9 cellular contexts compared by ENCODE assay signal in the genomic region with DNA sequence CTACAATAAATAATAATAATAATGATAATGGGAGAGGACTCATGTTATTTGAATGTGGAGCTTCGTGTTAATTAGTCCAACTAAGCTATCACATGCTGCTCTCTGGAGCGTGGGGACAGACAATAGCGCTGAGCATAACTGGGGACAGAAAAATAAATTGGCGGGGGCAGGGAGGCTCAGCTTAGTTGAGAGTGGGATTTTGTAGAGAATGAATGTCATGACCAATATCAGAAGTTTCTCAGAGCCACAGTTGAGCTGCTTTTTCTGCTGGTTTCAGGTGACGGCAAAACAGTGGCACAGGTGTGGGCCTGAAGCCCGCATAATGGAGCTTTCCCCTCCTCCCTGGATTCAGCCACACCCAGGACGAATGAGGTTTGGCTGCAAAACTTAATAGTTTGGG.
DNase-seq lines count a peak whose midpoint lies in the region; ATAC-seq, FAIRE-seq and TF ChIP-seq lines count a peak whose summit lies in the region.
"Had no signal": no experiment of that assay in that cellular context is flagged by ENCODE, and none has a peak within 500 bp of the region (broad histone marks: within the 10 kb centered on the region; RNA-seq: fewer than 3 reads in every experiment).

No MANE protein-coding gene starts in this region.

- no peaks in the 10 kb centered on the region for H3K36me3 ChIP-seq in GM12878 (ENCODE audit: control insufficient read depth in 2 of 2, insufficient read depth in 2 of 2, low read length in 1 of 2)

- peak overlapping the region; percentile 86 for H3K27ac ChIP-seq in GM12878 (ENCODE audit: control insufficient read depth, insufficient read depth)

- H3K79me2 ChIP-seq in GM12878 (ENCODE audit: control insufficient read depth, insufficient read depth, low read length): peaks cover 3% of the 10 kb centered on the region

- no peak for TF ChIP-seq CTCF in GM12878 (IDR thresholded peaks at IDR 0.05 in 2 of 3, conservative IDR thresholded peaks at IDR 0.05 in 1 of 3; ENCODE audit: control insufficient read depth in 2 of 3, extremely low read depth in 1 of 3, insufficient read depth in 1 of 3, low read depth in 3 of 3, low read length in 3 of 3)

- peak; percentile 91 for DNase-seq in GM12878 (ENCODE audit: low read depth, low spot score)
- no peak for DNase-seq in AG08396 (ENCODE audit: low spot score)
- no peak for DNase-seq in NCI-H2081 treated with DMSO at 0.1 percent for 48 hours (lab: John Stamatoyannopoulos, UW)
- DNase-seq in D341Med (ENCODE audit: low spot score): no peak
- DNase-seq: NCI-H524 treated with DMSO at 0.1 percent for 48 hours had no signal

- no TSS peak for BruUV-seq in GM12878 (replicated peaks; lab: Mats Ljungman, UMichigan)

- 0 out of 2 replicates have a peak, but pooled peaks have one; percentile 2 for TF ChIP-seq POLR2A in GM12878 (IDR thresholded peaks at IDR 0.05; ENCODE audit: low read depth, low read length)

- peak; percentile 79 for FAIRE-seq in GM12878 (lab: Jason Lieb, UNC)

- H3K4me1 ChIP-seq in GM12878 (ENCODE audit: control insufficient read depth, insufficient read depth, low read length): peaks cover 59% of the 10 kb centered on the region

- TF ChIP-seq EP300 in GM12878 (IDR thresholded peaks at IDR 0.05; ENCODE audit: borderline replicate concordance in 1 of 2, control insufficient read depth in 1 of 2, low read depth in 2 of 2, low read length in 2 of 2): peak; percentile 65 to 80

- peaks cover 8% of the 10 kb centered on the region for H3K9me3 ChIP-seq in GM12878 (replicated peaks; ENCODE audit: control insufficient read depth, insufficient read depth, low read length)

- no peaks in the 10 kb centered on the region for H4K20me1 ChIP-seq in GM12878 (ENCODE audit: control insufficient read depth, insufficient read depth)

- CTCF ChIA-PET in GM12878 (lab: Yijun Ruan, JAX): interaction anchor here (0.9 to 2.7 kb wide), 14 partner anchors 9 to 593 kb away, joined by 3 to 21 read pairs (median 6); no protein-coding TSS in a partner anchor

- RAD21 ChIA-PET in GM12878 (lab: Charles Lee; ENCODE audit: unreplicated experiment): interaction anchor here (0.7 to 4.3 kb wide), 33 partner anchors 9 to 534 kb away, joined by 3 to 62 read pairs (median 7); partner anchors contain the start of gene SP140L

- ATAC-seq in GM18499 (IDR thresholded peaks at IDR 0.05; ENCODE audit: insufficient read depth, unreplicated experiment) (peak; percentile 46), GM21367 (IDR thresholded peaks at IDR 0.05; ENCODE audit: unreplicated experiment) (peak; percentile 61), HG03108 (IDR thresholded peaks at IDR 0.05; ENCODE audit: unreplicated experiment) (peak; percentile 77), GM12878 (peak; percentile 80), SK-N-SH treated with all-trans-retinoic acid at 6 μM for 48 hours (no peak)

- peak overlapping the region; percentile 90 for H3K4me2 ChIP-seq in GM12878 (ENCODE audit: control insufficient read depth, insufficient read depth)

- POLR2A ChIA-PET in GM12878 (lab: Charles Lee): interaction anchor here (0.8 to 2.4 kb wide), 16 partner anchors 9 to 399 kb away, joined by 3 to 41 read pairs (median 6); partner anchors contain the start of genes SP110 and SP140

- peak overlapping the region; percentile 51 for H3K9ac ChIP-seq in GM12878 (ENCODE audit: control insufficient read depth, insufficient read depth, low read length)

- H3K4me3 ChIP-seq in GM12878: peak overlapping the region; percentile 32; the same call in 1 of the 2 replicates

- H2AFZ ChIP-seq in GM12878 (ENCODE audit: control insufficient read depth, low read depth, low read length): no peak overlapping the region

- TF ChIP-seq RAD21 in GM12878 (IDR thresholded peaks at IDR 0.05; ENCODE audit: insufficient read depth, low read depth, low read length): peak; percentile 35; the same call in 1 of the 2 replicates

- H3K27me3 ChIP-seq in GM12878 (replicated peaks in 1 of 2; ENCODE audit: control insufficient read depth in 2 of 2, insufficient read depth in 2 of 2, low read length in 1 of 2): no peaks in the 10 kb centered on the region

- in situ Hi-C loops in GM12878 (cut with MboI): loop anchor here (5.0 kb wide), 1 partner anchor 394 kb away; no protein-coding TSS in a partner anchor

- intact Hi-C loops in GM12878 (cut with micrococcal nuclease; ENCODE audit: unreplicated experiment): loop anchor here (1.0 to 5.0 kb wide), 5 partner anchors 12 to 397 kb away; no protein-coding TSS in a partner anchor

- SMC1A ChIA-PET in GM12878 (lab: Charles Lee; ENCODE audit: uncharacterized antibody, unreplicated experiment): interaction anchor here (0.7 to 6.4 kb wide), 30 partner anchors 9 to 399 kb away, joined by 3 to 82 read pairs (median 5); partner anchors contain the start of gene SP100

- WGBS in GM12878 (ENCODE audit: insufficient coverage, insufficient replicate concordance, low lambda C conversion rate, missing lambda C conversion rate): 3% methylated on average over 7 of the region's 7 CpGs

TF ChIP-seq in GM12878, 131 proteins besides CTCF, POLR2A, EP300 and RAD21 (continues in another document):
- TF ChIP-seq SRF (IDR thresholded peaks at IDR 0.05; ENCODE audit: low read depth in 2 of 2, low read length in 2 of 2) (no peak), NR2F1 (conservative IDR thresholded peaks at IDR 0.05) (peak; percentile 41), ATF3 (IDR thresholded peaks at IDR 0.05; ENCODE audit: borderline replicate concordance, extremely low read depth, low read depth, low read length) (no peak), POU2F2 (IDR thresholded peaks at IDR 0.05; ENCODE audit: borderline replicate concordance, low read depth, low read length) (peak; percentile 68; the same call in 1 of the 3 replicates), EED (IDR thresholded peaks at IDR 0.05; ENCODE audit: low read depth) (peak; percentile 97), TAF1 (IDR thresholded peaks at IDR 0.05; ENCODE audit: borderline replicate concordance, low read depth, low read length) (no peak; the same call in 1 of the 2 replicates), RUNX3 (IDR thresholded peaks at IDR 0.05; ENCODE audit: low read length) (peak; percentile 83), PAX5 (IDR thresholded peaks at IDR 0.05; ENCODE audit: borderline replicate concordance, low read depth, low read length) (peak; percentile 88), MXI1 (IDR thresholded peaks at IDR 0.05; ENCODE audit: low read depth, low read length) (no peak), BACH1 (IDR thresholded peaks at IDR 0.05; ENCODE audit: borderline replicate concordance) (peak; percentile 73; the same call in 1 of the 2 replicates), RELA (IDR thresholded peaks at IDR 0.05; ENCODE audit: borderline replicate concordance, partially characterized antibody) (no peak), HCFC1 (IDR thresholded peaks at IDR 0.05; ENCODE audit: low read length) (no peak), BCL11A (IDR thresholded peaks at IDR 0.05; ENCODE audit: low read depth, low read length) (peak; percentile 85), CREM (IDR thresholded peaks at IDR 0.05; ENCODE audit: low read depth) (peak; percentile 88), CHD2 (IDR thresholded peaks at IDR 0.05; ENCODE audit: borderline replicate concordance, low read depth, low read length) (peak; percentile 55; the same call in 1 of the 2 replicates), YBX1 (IDR thresholded peaks at IDR 0.05) (no peak), RBBP5 (conservative IDR thresholded peaks at IDR 0.05) (no peak)

TF ChIP-seq in SK-N-SH treated with all-trans-retinoic acid at 6 μM for 48 hours, 23 proteins besides CTCF, POLR2A, EP300 and RAD21:
- no peak for TF ChIP-seq POU6F1 (CRISPR knock-in tag; IDR thresholded peaks at IDR 0.05; ENCODE audit: borderline replicate concordance, low read depth)
- TF ChIP-seq SNAI2 (CRISPR knock-in tag; IDR thresholded peaks at IDR 0.05): no peak
- no peak for TF ChIP-seq ZNF565 (CRISPR knock-in tag; conservative IDR thresholded peaks at IDR 0.05; ENCODE audit: low read depth)
- TF ChIP-seq CSDC2 (CRISPR knock-in tag; IDR thresholded peaks at IDR 0.05): no peak
- TF ChIP-seq ISL1 (CRISPR knock-in tag; IDR thresholded peaks at IDR 0.05): no peak
- no peak for TF ChIP-seq ARNTL (CRISPR knock-in tag; IDR thresholded peaks at IDR 0.05; ENCODE audit: borderline replicate concordance, low read depth)
- no peak for TF ChIP-seq PPARA (CRISPR knock-in tag; IDR thresholded peaks at IDR 0.05; ENCODE audit: borderline replicate concordance)
- TF ChIP-seq GLIS3 (CRISPR knock-in tag; IDR thresholded peaks at IDR 0.05): no peak
- TF ChIP-seq TOX (CRISPR knock-in tag; IDR thresholded peaks at IDR 0.05; ENCODE audit: borderline replicate concordance): no peak
